13 cellular contexts compared by ENCODE assay signal in genomic region chr13:46145950-46146349, GRCh38. TPM values are rescaled to one million over a fixed set of nuclear protein-coding genes. Genes with fewer than 3 reads are reported as not detected.
DNase-seq lines count a peak whose midpoint lies in the region; ATAC-seq and TF ChIP-seq lines count a peak whose summit lies in the region.
"Had no signal": no experiment of that assay in that cellular context is flagged by ENCODE, and none has a peak within 500 bp of the region (broad histone marks: within the 10 kb centered on the region; RNA-seq: fewer than 3 reads in every experiment).

No MANE protein-coding gene starts in this region.

- no peak overlapping the region for H2BK120ac ChIP-seq in mesendoderm (ENCODE audit: low read depth, low read length)

- H3K36me3 ChIP-seq in OCI-LY7 (ENCODE audit: insufficient read depth, low read length) (peaks cover 97% of the 10 kb centered on the region), mesendoderm (ENCODE audit: control insufficient read depth, insufficient read depth, low read length) (no peaks in the 10 kb centered on the region), spleen (peaks cover 0 to 99% (median 77%) of the 10 kb centered on the region in 6 donors)

- H3K27ac Mint-ChIP-seq in CD4-positive, alpha-beta T cell = peak overlapping the region; percentile 47

- H3K56ac ChIP-seq in mesendoderm (ENCODE audit: low read length) = no peak overlapping the region

- H4K5ac ChIP-seq in mesendoderm (ENCODE audit: low read length) = no peak overlapping the region

- H3K4me1 Mint-ChIP-seq in CD4-positive, alpha-beta T cell (ENCODE audit: low read depth) = peaks cover 24% of the 10 kb centered on the region
- H3K4me1 Mint-ChIP-seq: CD14-positive monocyte had no signal

- no peak overlapping the region for H3K4me3 Mint-ChIP-seq in CD4-positive, alpha-beta T cell
- H3K4me3 Mint-ChIP-seq: CD14-positive monocyte, IgD-negative memory B cell had no signal

- no peak for ATAC-seq in CD4-positive, alpha-beta T cell (ENCODE audit: poor library complexity)
- ATAC-seq in GM21515 (IDR thresholded peaks at IDR 0.05; ENCODE audit: unreplicated experiment) = no peak
- ATAC-seq in left cardiac atrium = no peak

- H3K27ac ChIP-seq in 22Rv1 (peak overlapping the region; percentile 53), OCI-LY7 (ENCODE audit: low read depth, low read length, poor library complexity, severe bottlenecking) (no peak overlapping the region), mesendoderm (ENCODE audit: low read depth, low read length) (no peak overlapping the region), spleen (no peak overlapping the region)
- no peak overlapping the region for H3K27ac ChIP-seq in CD4-positive, alpha-beta T cell (ENCODE audit: low read depth, low read length)

- H4K20me1 ChIP-seq in OCI-LY7 (ENCODE audit: insufficient read depth, low read length) = peaks cover 5% of the 10 kb centered on the region; the same call in 1 of the 2 replicates

- POLR2A ChIA-PET in CD4-positive, alpha-beta T cell (lab: Charles Lee) = no interaction called here
- POLR2A ChIA-PET in OCI-LY7 (lab: Charles Lee) = no interaction called here

- no peaks in the 10 kb centered on the region for H3K9me3 ChIP-seq in CD4-positive, alpha-beta T cell (ENCODE audit: control insufficient read depth, low read length)
- no peaks in the 10 kb centered on the region for H3K9me3 ChIP-seq in OCI-LY7 (ENCODE audit: low read length)
- no peaks in the 10 kb centered on the region for H3K9me3 ChIP-seq in spleen

- H3K27me3 ChIP-seq in CD4-positive, alpha-beta T cell (ENCODE audit: control insufficient read depth, insufficient read depth, low read length) = no peaks in the 10 kb centered on the region
- H3K27me3 ChIP-seq in mesendoderm (ENCODE audit: insufficient read depth, low read length, poor library complexity) (no peaks in the 10 kb centered on the region), spleen (replicated peaks in 1 of 7) (no peaks in the 10 kb centered on the region)

- no peak overlapping the region for H2BK5ac ChIP-seq in mesendoderm (ENCODE audit: low read length)

- H2AK5ac ChIP-seq in mesendoderm (ENCODE audit: low read length) = no peak overlapping the region

- CTCF ChIA-PET in CD4-positive, alpha-beta T cell (lab: Charles Lee) = interaction anchor here (2.8 kb wide), 1 partner anchor 14 kb away, joined by 15 read pairs; no protein-coding TSS in a partner anchor
- CTCF ChIA-PET in OCI-LY7 (lab: Charles Lee; ENCODE audit: unreplicated experiment) = no interaction called here

- H3K23ac ChIP-seq in mesendoderm (ENCODE audit: low read length) = no peak overlapping the region

- WGBS in mesendoderm (ENCODE audit: extremely low coverage, insufficient coverage, low lambda C conversion rate) = no CpG with 5 or more reads among the region's 2 CpGs
- 65 to 92% (median 78%) methylated on average over 2 of the region's 2 CpGs for WGBS in spleen, 5 donors

- H3K9me3 Mint-ChIP-seq in CD4-positive, alpha-beta T cell = no peaks in the 10 kb centered on the region
- H3K9me3 Mint-ChIP-seq: CD14-positive monocyte, IgD-negative memory B cell had no signal

- H3K4me1 ChIP-seq in OCI-LY7 (ENCODE audit: insufficient read depth, low read length, poor library complexity, severe bottlenecking) = no peaks in the 10 kb centered on the region
- H3K4me1 ChIP-seq in mesendoderm (ENCODE audit: control insufficient read depth, low read depth, low read length) = no peaks in the 10 kb centered on the region
- H3K4me1 ChIP-seq in spleen = peaks cover 0 to 3% (median 0%) of the 10 kb centered on the region in 6 donors

- H3K79me2 ChIP-seq in OCI-LY7 (ENCODE audit: insufficient read depth, low read depth, low read length) (peaks cover 9% of the 10 kb centered on the region; the same call in 1 of the 2 replicates), mesendoderm (ENCODE audit: control insufficient read depth, insufficient read depth, low read length) (no peaks in the 10 kb centered on the region)

- H3K4me3 ChIP-seq in OCI-LY7 (ENCODE audit: low read depth, low read length, poor library complexity, severe bottlenecking) = no peak overlapping the region
- no peak overlapping the region for H3K4me3 ChIP-seq in mesendoderm (ENCODE audit: low read length)
- H3K4me3 ChIP-seq in spleen = no peak overlapping the region

- H4K8ac ChIP-seq in mesendoderm (ENCODE audit: low read depth, low read length) = peak overlapping the region; percentile 13

- BruUV-seq in OCI-LY7 (replicated peaks; lab: Mats Ljungman, UMichigan) = TSS peak; percentile 20

- TF ChIP-seq CTCF in 22Rv1 (IDR thresholded peaks at IDR 0.05) (no peak), OCI-LY7 (conservative IDR thresholded peaks at IDR 0.05; ENCODE audit: low read length) (no peak), spleen (IDR thresholded peaks at IDR 0.05 in 8 of 11, conservative IDR thresholded peaks at IDR 0.05 in 3 of 11) (no peak)
- no peak for TF ChIP-seq CTCF in CD4-positive, alpha-beta T cell (IDR thresholded peaks at IDR 0.05)

- no peaks in the 10 kb centered on the region for H3K27me3 Mint-ChIP-seq in CD4-positive, alpha-beta T cell
- H3K27me3 Mint-ChIP-seq: IgD-negative memory B cell had no signal

- H2AFZ ChIP-seq in OCI-LY7 (ENCODE audit: low read length) = no peak overlapping the region

- H3K4ac ChIP-seq in mesendoderm (ENCODE audit: low read depth, low read length) = no peak overlapping the region

- no peaks in the 10 kb centered on the region for H3K9me2 ChIP-seq in OCI-LY7 (ENCODE audit: insufficient read depth, low read length)

- H2BK15ac ChIP-seq in mesendoderm (replicated peaks; ENCODE audit: low read depth) = no peak overlapping the region

- H3K4me2 ChIP-seq in OCI-LY7 (ENCODE audit: low read length) (no peak overlapping the region), mesendoderm (ENCODE audit: low read length) (no peak overlapping the region)

- H3K9ac ChIP-seq in mesendoderm (ENCODE audit: low read length) = no peak overlapping the region

- H3K79me1 ChIP-seq in mesendoderm (ENCODE audit: low read length) = no peaks in the 10 kb centered on the region

- DNase-seq in CD4-positive, alpha-beta T cell = no peak
- no peak for DNase-seq in OCI-LY7 (ENCODE audit: low spot score)
- no peak for DNase-seq in mesendoderm
- no peak for DNase-seq in left cardiac atrium
- DNase-seq in spleen = no peak
- DNase-seq: DMS53, H7, KG1 had no signal

- no peak for TF ChIP-seq POLR2A in spleen (IDR thresholded peaks at IDR 0.05)

- peaks cover 93% of the 10 kb centered on the region for H3K36me3 Mint-ChIP-seq in CD4-positive, alpha-beta T cell (ENCODE audit: low read depth)

- H3K18ac ChIP-seq in mesendoderm (ENCODE audit: low read length) = no peak overlapping the region

- intact Hi-C loops in CD4-positive, alpha-beta T cell (cut with DNase I, micrococcal nuclease) = no loop called here
- intact Hi-C loops in OCI-LY7 (cut with micrococcal nuclease; ENCODE audit: unreplicated experiment) = no loop called here
- intact Hi-C loops in left cardiac atrium (cut with DNase I) = no loop called here
- intact Hi-C loops in spleen (cut with DNase I; ENCODE audit: low total_unique reads) = no loop called here

RNA-seq across cellular contexts. Expression of gene LCP1, which starts 36.0 kb away (rescaled TPM):
- 100 to 1,000 TPM; 266 to 276 TPM for total RNA-seq in CD4-positive, alpha-beta T cell
- total RNA-seq in OCI-LY7 (2014; rRNA removed; shearing (Covaris generic)) = 292 and 319 TPM in 2 replicates
- 546 and 565 TPM in 2 replicates for total RNA-seq in OCI-LY7 (2022)
- polyA plus RNA-seq in mesendoderm (2013, experiment 1 of 2) = 20.9 TPM
- 22.8 TPM for polyA plus RNA-seq in mesendoderm (2013, experiment 2 of 2)
- total RNA-seq in left cardiac atrium = 10 to 100 TPM; 31.4 to 62.1 TPM
- 100 to 1,000 TPM; 488 to 968 (median 620) TPM for total RNA-seq in spleen
- 100 to 1,000 TPM; 155 to 226 (median 206) TPM for polyA plus RNA-seq in spleen

RNA-seq across cellular contexts. Expression of gene CPB2, which starts 41.1 kb away (rescaled TPM):
- total RNA-seq in CD4-positive, alpha-beta T cell = not detected
- total RNA-seq in OCI-LY7 (2014; rRNA removed; shearing (Covaris generic)) = not detected in 2 replicates
- not detected in 2 replicates for total RNA-seq in OCI-LY7 (2022)
- not detected for polyA plus RNA-seq in mesendoderm (2013, experiment 1 of 2)
- polyA plus RNA-seq in mesendoderm (2013, experiment 2 of 2) = not detected
- total RNA-seq in left cardiac atrium = not detected
- total RNA-seq in spleen = not detected
- polyA plus RNA-seq in spleen = not detected
- total RNA-seq: H7 had no signal
- polyA plus RNA-seq: BJ had no signal

Comparison
In these comparisons a context has a peak if more than half of its experiments do, and no peak if none do; other contexts are left out.
1. RNA of gene LCP1, which starts 36.0 kb away (total RNA-seq): 488 to 968 TPM in spleen, 292 to 565 TPM in OCI-LY7 and 266 to 276 TPM in CD4-positive, alpha-beta T cell; 31.4 to 62.1 TPM in left cardiac atrium; every median in the first group is over 4 times any median in the second.